ENCODE assay signal across 12 cellular contexts in genomic region chr11:119375629-119376196, GRCh38. TPM values are rescaled to one million over a fixed set of nuclear protein-coding genes. Genes with fewer than 3 reads are reported as not detected.
DNase-seq lines count a peak whose midpoint lies in the region; ATAC-seq and TF ChIP-seq lines count a peak whose summit lies in the region.
"Had no signal": no experiment of that assay in that cellular context is flagged by ENCODE, and none has a peak within 500 bp of the region (broad histone marks: within the 10 kb centered on the region; RNA-seq: fewer than 3 reads in every experiment).

No MANE protein-coding gene starts in this region.

- H3K4me1 Mint-ChIP-seq in activated naive CD4-positive, alpha-beta T cell treated with anti-CD3 and anti-CD28 coated beads for 36 hours (ENCODE audit: low read depth), result peaks cover 4% of the 10 kb centered on the region
- peaks cover 23% of the 10 kb centered on the region for H3K4me1 Mint-ChIP-seq in glutamatergic neuron (ENCODE audit: low read depth, unreplicated experiment)

- H3K27ac Mint-ChIP-seq in activated naive CD4-positive, alpha-beta T cell treated with anti-CD3 and anti-CD28 coated beads for 36 hours, result no peak overlapping the region
- H3K27ac Mint-ChIP-seq in glutamatergic neuron (ENCODE audit: unreplicated experiment), result no peak overlapping the region

- CTCF ChIA-PET in activated naive CD4-positive, alpha-beta T cell treated with anti-CD3 and anti-CD28 coated beads for 36 hours (lab: Charles Lee), result interaction anchor here (0.7 to 11.9 kb wide), 4 partner anchors 14 to 704 kb away, joined by 4 to 132 read pairs (median 12); no protein-coding TSS in a partner anchor

- H3K36me3 ChIP-seq in ascending aorta (no peaks in the 10 kb centered on the region), psoas muscle (ENCODE audit: insufficient read depth in 1 of 2, low read depth in 1 of 2) (no peaks in the 10 kb centered on the region)

- 13 to 19% (median 18%) methylated on average over 11 of the region's 11 CpGs for WGBS in psoas muscle, 3 donors

- TF ChIP-seq CTCF in ascending aorta (IDR thresholded peaks at IDR 0.05), result no peak
- no peak for TF ChIP-seq CTCF in psoas muscle (IDR thresholded peaks at IDR 0.05)
- no peak for TF ChIP-seq CTCF in glutamatergic neuron (IDR thresholded peaks at IDR 0.05; ENCODE audit: partially characterized antibody, unreplicated experiment)

- intact Hi-C loops in ascending aorta (cut with DNase I) (no loop called here), left ventricle myocardium superior (cut with micrococcal nuclease) (no loop called here), psoas muscle (cut with DNase I) (loop anchor here (2.0 kb wide), 1 partner anchor 19 kb away; no protein-coding TSS in a partner anchor)
- intact Hi-C loops in activated naive CD4-positive, alpha-beta T cell treated with anti-CD3 and anti-CD28 coated beads for 36 hours (cut with micrococcal nuclease), result no loop called here

- H3K27ac ChIP-seq in ascending aorta (peak overlapping the region; percentile 55 to 62), psoas muscle (peak overlapping the region; percentile 97)
- H3K27ac ChIP-seq: SK-N-MC had no signal

- H3K36me3 Mint-ChIP-seq in activated naive CD4-positive, alpha-beta T cell treated with anti-CD3 and anti-CD28 coated beads for 36 hours (ENCODE audit: low read depth), result no peaks in the 10 kb centered on the region
- H3K36me3 Mint-ChIP-seq in glutamatergic neuron (ENCODE audit: unreplicated experiment), result no peaks in the 10 kb centered on the region
- H3K36me3 Mint-ChIP-seq: naive thymus-derived CD4-positive, alpha-beta T cell had no signal

- H3K4me3 ChIP-seq in ascending aorta (peak overlapping the region in 1 of 2 donors; percentile 2), psoas muscle (peak overlapping the region; percentile 84)
- H3K4me3 ChIP-seq: SK-N-MC had no signal

- H3K4me3 Mint-ChIP-seq in activated naive CD4-positive, alpha-beta T cell treated with anti-CD3 and anti-CD28 coated beads for 36 hours, result no peak overlapping the region
- H3K4me3 Mint-ChIP-seq in glutamatergic neuron (ENCODE audit: unreplicated experiment), result no peak overlapping the region
- H3K4me3 Mint-ChIP-seq: naive thymus-derived CD4-positive, alpha-beta T cell had no signal

- H3K9me3 Mint-ChIP-seq in activated naive CD4-positive, alpha-beta T cell treated with anti-CD3 and anti-CD28 coated beads for 36 hours, result no peaks in the 10 kb centered on the region
- no peaks in the 10 kb centered on the region for H3K9me3 Mint-ChIP-seq in glutamatergic neuron (ENCODE audit: unreplicated experiment)
- H3K9me3 Mint-ChIP-seq: naive thymus-derived CD4-positive, alpha-beta T cell had no signal

- H3K4me1 ChIP-seq in ascending aorta (peaks cover 5 to 15% of the 10 kb centered on the region in 2 donors), psoas muscle (peaks cover 76% of the 10 kb centered on the region)

- no peaks in the 10 kb centered on the region for H3K27me3 ChIP-seq in ascending aorta
- H3K27me3 ChIP-seq in psoas muscle (ENCODE audit: insufficient read depth in 3 of 3, low read length in 2 of 3), result no peaks in the 10 kb centered on the region

- DNase-seq in DMS 273 treated with DMSO at 0.1 percent for 48 hours (lab: John Stamatoyannopoulos, UW) (peak; percentile 46), ascending aorta (ENCODE audit: low spot score in 2 of 2) (peak; percentile 53 to 83), left ventricle myocardium superior (peak; percentile 88), psoas muscle (peak; percentile 85 to 95), NCI-H526 treated with DMSO at 0.1 percent for 48 hours (lab: John Stamatoyannopoulos, UW) (no peak), glutamatergic neuron (no peak)
- no peak for DNase-seq in activated naive CD4-positive, alpha-beta T cell treated with anti-CD3 and anti-CD28 coated beads for 36 hours
- DNase-seq: naive thymus-derived CD4-positive, alpha-beta T cell had no signal

- no peaks in the 10 kb centered on the region for H3K9me3 ChIP-seq in ascending aorta
- H3K9me3 ChIP-seq in psoas muscle, result no peaks in the 10 kb centered on the region

- H3K27me3 Mint-ChIP-seq in activated naive CD4-positive, alpha-beta T cell treated with anti-CD3 and anti-CD28 coated beads for 36 hours (ENCODE audit: low read depth), result peaks cover 2% of the 10 kb centered on the region
- H3K27me3 Mint-ChIP-seq in glutamatergic neuron (ENCODE audit: unreplicated experiment), result peaks cover 6% of the 10 kb centered on the region

- ATAC-seq in left ventricle myocardium superior, result peak; percentile 62
- ATAC-seq in psoas muscle, result peak; percentile 53 to 63 (median 63)
- ATAC-seq in GM21381 (IDR thresholded peaks at IDR 0.05; ENCODE audit: unreplicated experiment), result no peak
- ATAC-seq: naive thymus-derived CD4-positive, alpha-beta T cell had no signal

RNA-seq across cellular contexts. Expression of gene USP2, which starts 5.8 kb away (rescaled TPM):
- total RNA-seq in ascending aorta (not detected), left ventricle myocardium superior (173 TPM), psoas muscle (100 to 1,000 TPM in 3 of 4 donors, 10 to 100 TPM in 1; 75.8 to 210 (median 156) TPM), glutamatergic neuron (ENCODE audit: unreplicated experiment) (2.6 TPM)
- polyA plus RNA-seq in psoas muscle, result 10 to 100 TPM; 49.0 to 76.4 (median 57.4) TPM
- under 1 TPM; 0.35 to 0.57 TPM for total RNA-seq in activated naive CD4-positive, alpha-beta T cell treated with anti-CD3 and anti-CD28 coated beads for 36 hours

RNA-seq across cellular contexts. Expression of gene MFRP, which starts 29.2 kb away (rescaled TPM):
- total RNA-seq in ascending aorta (not detected), left ventricle myocardium superior (not detected), psoas muscle (not detected), glutamatergic neuron (ENCODE audit: unreplicated experiment) (not detected)
- polyA plus RNA-seq in psoas muscle, result under 1 TPM in 2 of 3 donors, not detected in 1; 0.01 to 0.05 TPM
- not detected for total RNA-seq in activated naive CD4-positive, alpha-beta T cell treated with anti-CD3 and anti-CD28 coated beads for 36 hours
- total RNA-seq: Daoy; naive thymus-derived CD4-positive, alpha-beta T cell; subcutaneous adipose tissue had no signal
- polyA plus RNA-seq: naive thymus-derived CD4-positive, alpha-beta T cell had no signal

RNA-seq across cellular contexts. Expression of gene C1QTNF5, which starts 35.0 kb away (rescaled TPM):
- 95.8 TPM for total RNA-seq in ascending aorta
- total RNA-seq in left ventricle myocardium superior, result 14.4 TPM
- 10 to 100 TPM in 1 of 4 donors, 1 to 10 TPM in 3; 5.3 to 11.6 (median 8.8) TPM for total RNA-seq in psoas muscle
- 10 to 100 TPM in 1 of 3 donors, 1 to 10 TPM in 2; 3.2 to 12.0 (median 4.7) TPM for polyA plus RNA-seq in psoas muscle
- total RNA-seq in activated naive CD4-positive, alpha-beta T cell treated with anti-CD3 and anti-CD28 coated beads for 36 hours, result not detected
- total RNA-seq in glutamatergic neuron (ENCODE audit: unreplicated experiment), result 0.32 TPM
- total RNA-seq: naive thymus-derived CD4-positive, alpha-beta T cell had no signal
- polyA plus RNA-seq: naive thymus-derived CD4-positive, alpha-beta T cell had no signal

RNA-seq across cellular contexts. Expression of gene RNF26, which starts 41.4 kb away (rescaled TPM):
- total RNA-seq in ascending aorta, result 16.8 TPM
- 13.2 TPM for total RNA-seq in left ventricle myocardium superior
- total RNA-seq in psoas muscle, result 1 to 10 TPM; 6.1 to 8.8 (median 7.5) TPM
- 1 to 10 TPM; 5.8 to 8.9 (median 7.1) TPM for polyA plus RNA-seq in psoas muscle
- 10 to 100 TPM; 46.1 to 47.0 TPM for total RNA-seq in activated naive CD4-positive, alpha-beta T cell treated with anti-CD3 and anti-CD28 coated beads for 36 hours
- 20.6 TPM for total RNA-seq in glutamatergic neuron (ENCODE audit: unreplicated experiment)

RNA-seq across cellular contexts. Expression of gene THY1, which starts 47.3 kb away (rescaled TPM):
- total RNA-seq in ascending aorta (3.5 TPM), left ventricle myocardium superior (1.5 TPM), psoas muscle (1 to 10 TPM in 3 of 4 donors, under 1 TPM in 1; 0.42 to 2.1 (median 1.4) TPM), glutamatergic neuron (ENCODE audit: unreplicated experiment) (22.0 TPM)
- 1 to 10 TPM in 1 of 3 donors, under 1 TPM in 2; 0.93 to 6.4 (median 1.00) TPM for polyA plus RNA-seq in psoas muscle
- under 1 TPM; 0.07 to 0.17 TPM for total RNA-seq in activated naive CD4-positive, alpha-beta T cell treated with anti-CD3 and anti-CD28 coated beads for 36 hours
- polyA plus RNA-seq: naive thymus-derived CD4-positive, alpha-beta T cell had no signal

Comparison
In these comparisons a context has a peak if more than half of its experiments do, and no peak if none do; other contexts are left out.
1. DNase-seq: peak in DMS 273 treated with DMSO at 0.1 percent for 48 hours (single experiment), ascending aorta (2 of 2), left ventricle myocardium superior (single experiment) and psoas muscle (2 of 2); none in activated naive CD4-positive, alpha-beta T cell treated with anti-CD3 and anti-CD28 coated beads for 36 hours (single experiment), NCI-H526 treated with DMSO at 0.1 percent for 48 hours (single experiment) and glutamatergic neuron (single experiment).
2. RNA of gene USP2, which starts 5.8 kb away (total RNA-seq): 75.8 to 210 TPM in psoas muscle and 173 TPM in left ventricle myocardium superior (single experiment); 2.6 TPM in glutamatergic neuron (single experiment), 0.35 to 0.57 TPM in activated naive CD4-positive, alpha-beta T cell treated with anti-CD3 and anti-CD28 coated beads for 36 hours and not detected in ascending aorta (single experiment); every median in the first group is over 10 times any median in the second.
3. intact Hi-C loops: an anchor here in psoas muscle (2.0 kb wide); none called in ascending aorta, left ventricle myocardium superior and activated naive CD4-positive, alpha-beta T cell treated with anti-CD3 and anti-CD28 coated beads for 36 hours.